Comparison of ENCODE assay signal across 16 cellular contexts in genomic region chr1:54460346-54460745, GRCh38. TPM values are rescaled to one million over a fixed set of nuclear protein-coding genes. Genes with fewer than 3 reads are reported as not detected.
DNase-seq lines count a peak whose midpoint lies in the region; ATAC-seq and TF ChIP-seq lines count a peak whose summit lies in the region.
"Had no signal": no experiment of that assay in that cellular context is flagged by ENCODE, and none has a peak within 500 bp of the region (broad histone marks: within the 10 kb centered on the region; RNA-seq: fewer than 3 reads in every experiment).

No MANE protein-coding gene starts in this region.

- H3K4me2 ChIP-seq in BLaER1: peak overlapping the region; percentile 88
- H3K4me2 ChIP-seq: hepatocyte had no signal

- H3K27me3 ChIP-seq in BLaER1 (no peaks in the 10 kb centered on the region), endodermal cell (ENCODE audit: control insufficient read depth, insufficient read depth, low read length, poor library complexity, severe bottlenecking) (no peaks in the 10 kb centered on the region), prostate gland (replicated peaks; ENCODE audit: insufficient read depth) (no peaks in the 10 kb centered on the region)
- H3K27me3 ChIP-seq in CD8-positive, alpha-beta memory T cell (ENCODE audit: insufficient read depth, low read length, poor library complexity, severe bottlenecking): no peaks in the 10 kb centered on the region
- H3K27me3 ChIP-seq: BE2C, hepatocyte, thyroid gland had no signal

- no peak for TF ChIP-seq CTCF in activated CD8-positive, alpha-beta T cell treated with anti-CD3 and anti-CD28 coated beads for 36 hours (IDR thresholded peaks at IDR 0.05)
- TF ChIP-seq CTCF in endodermal cell (conservative IDR thresholded peaks at IDR 0.05) (no peak), MCF 10A (IDR thresholded peaks at IDR 0.05; ENCODE audit: unreplicated experiment) (no peak), prostate gland (IDR thresholded peaks at IDR 0.05) (no peak)

- H3K4me3 ChIP-seq in BLaER1 (peak overlapping the region; percentile 34; the same call in 1 of the 2 replicates), endodermal cell (ENCODE audit: low read length) (no peak overlapping the region), prostate gland (no peak overlapping the region)
- peak overlapping the region; percentile 44 for H3K4me3 ChIP-seq in CD8-positive, alpha-beta memory T cell (ENCODE audit: low read length)
- H3K4me3 ChIP-seq: hepatocyte, thyroid gland had no signal

- H3K27me3 Mint-ChIP-seq in CD8-positive, alpha-beta memory T cell: no peaks in the 10 kb centered on the region
- H3K27me3 Mint-ChIP-seq in activated CD8-positive, alpha-beta T cell treated with anti-CD3 and anti-CD28 coated beads for 36 hours: no peaks in the 10 kb centered on the region
- H3K27me3 Mint-ChIP-seq in endodermal cell (ENCODE audit: insufficient read depth) (no peaks in the 10 kb centered on the region), MCF 10A (ENCODE audit: insufficient read depth, unreplicated experiment) (no peaks in the 10 kb centered on the region), immature natural killer cell (ENCODE audit: low read depth in 3 of 3) (peaks cover 0 to 2% (median 1%) of the 10 kb centered on the region in 3 donors)

- peaks cover 0 to 1% (median 0%) of the 10 kb centered on the region in 5 donors for H3K9me3 Mint-ChIP-seq in CD8-positive, alpha-beta memory T cell
- no peaks in the 10 kb centered on the region for H3K9me3 Mint-ChIP-seq in activated CD8-positive, alpha-beta T cell treated with anti-CD3 and anti-CD28 coated beads for 36 hours
- H3K9me3 Mint-ChIP-seq in endodermal cell (no peaks in the 10 kb centered on the region), MCF 10A (ENCODE audit: unreplicated experiment) (no peaks in the 10 kb centered on the region), immature natural killer cell (peaks cover 0 to 1% (median 0%) of the 10 kb centered on the region in 6 donors)
- H3K9me3 Mint-ChIP-seq: natural killer cell had no signal

- H3K27ac Mint-ChIP-seq in CD8-positive, alpha-beta memory T cell: peak overlapping the region; percentile 32 to 87 (median 82)
- peak overlapping the region; percentile 51 for H3K27ac Mint-ChIP-seq in activated CD8-positive, alpha-beta T cell treated with anti-CD3 and anti-CD28 coated beads for 36 hours
- H3K27ac Mint-ChIP-seq in endodermal cell: no peak overlapping the region
- H3K27ac Mint-ChIP-seq in MCF 10A (ENCODE audit: low read depth, unreplicated experiment): no peak overlapping the region
- H3K27ac Mint-ChIP-seq in immature natural killer cell: peak overlapping the region in 1 of 6 donors; percentile 51
- H3K27ac Mint-ChIP-seq: natural killer cell had no signal

- H3K36me3 ChIP-seq in BLaER1 (no peaks in the 10 kb centered on the region), endodermal cell (ENCODE audit: control insufficient read depth, insufficient read depth, low read length) (no peaks in the 10 kb centered on the region), prostate gland (no peaks in the 10 kb centered on the region)
- no peaks in the 10 kb centered on the region for H3K36me3 ChIP-seq in CD8-positive, alpha-beta memory T cell (ENCODE audit: insufficient read depth, low read length)
- H3K36me3 ChIP-seq: BE2C, thyroid gland had no signal

- intact Hi-C loops in activated CD8-positive, alpha-beta T cell treated with anti-CD3 and anti-CD28 coated beads for 36 hours (cut with micrococcal nuclease): no loop called here
- intact Hi-C loops in MCF 10A (cut with micrococcal nuclease): no loop called here
- intact Hi-C loops in prostate gland (cut with DNase I): no loop called here
- intact Hi-C loops in left cardiac atrium (cut with DNase I): no loop called here

- POLR2A ChIA-PET in CD8-positive, alpha-beta memory T cell (lab: Charles Lee): interaction anchor here (1.3 kb wide), 1 partner anchor 20 kb away, joined by 6 read pairs; no protein-coding TSS in a partner anchor
- POLR2A ChIA-PET in activated CD8-positive, alpha-beta T cell treated with anti-CD3 and anti-CD28 coated beads for 36 hours (lab: Charles Lee): interaction anchor here (0.9 kb wide), 1 partner anchor 8 kb away, joined by 4 read pairs; no protein-coding TSS in a partner anchor
- POLR2A ChIA-PET in MCF 10A (lab: Yijun Ruan, JAX): no interaction called here

- H3K27ac ChIP-seq in BLaER1: peak overlapping the region; percentile 64; the same call in 1 of the 2 replicates
- no peak overlapping the region for H3K27ac ChIP-seq in CD8-positive, alpha-beta memory T cell (ENCODE audit: low read depth, low read length)
- peak overlapping the region; percentile 36 for H3K27ac ChIP-seq in endodermal cell (ENCODE audit: low read depth, low read length)
- H3K27ac ChIP-seq in prostate gland: no peak overlapping the region
- H3K27ac ChIP-seq: thyroid gland had no signal

- peaks cover 0 to 3% (median 0%) of the 10 kb centered on the region in 3 donors for H3K36me3 Mint-ChIP-seq in CD8-positive, alpha-beta memory T cell
- no peaks in the 10 kb centered on the region for H3K36me3 Mint-ChIP-seq in activated CD8-positive, alpha-beta T cell treated with anti-CD3 and anti-CD28 coated beads for 36 hours (ENCODE audit: low read depth)
- H3K36me3 Mint-ChIP-seq in endodermal cell (ENCODE audit: low read depth) (no peaks in the 10 kb centered on the region), MCF 10A (ENCODE audit: insufficient read depth, unreplicated experiment) (peaks cover 5% of the 10 kb centered on the region), immature natural killer cell (no peaks in the 10 kb centered on the region)
- H3K36me3 Mint-ChIP-seq: natural killer cell had no signal

- H3K4me1 Mint-ChIP-seq in CD8-positive, alpha-beta memory T cell: peaks cover 41 to 52% (median 43%) of the 10 kb centered on the region in 3 donors
- H3K4me1 Mint-ChIP-seq in activated CD8-positive, alpha-beta T cell treated with anti-CD3 and anti-CD28 coated beads for 36 hours (ENCODE audit: low read depth): peaks cover 47% of the 10 kb centered on the region
- H3K4me1 Mint-ChIP-seq in endodermal cell (peaks cover 44% of the 10 kb centered on the region), MCF 10A (ENCODE audit: insufficient read depth, unreplicated experiment) (no peaks in the 10 kb centered on the region), immature natural killer cell (peaks cover 51 to 52% of the 10 kb centered on the region in 2 donors)

- H3K9ac ChIP-seq in BLaER1 (no peak overlapping the region), endodermal cell (ENCODE audit: extremely low read depth, low read length, poor library complexity, severe bottlenecking) (no peak overlapping the region)

- peak overlapping the region in 5 of 7 donors; percentile 30 to 59 (median 45) for H3K4me3 Mint-ChIP-seq in CD8-positive, alpha-beta memory T cell
- H3K4me3 Mint-ChIP-seq in activated CD8-positive, alpha-beta T cell treated with anti-CD3 and anti-CD28 coated beads for 36 hours: no peak overlapping the region
- H3K4me3 Mint-ChIP-seq in endodermal cell (no peak overlapping the region), MCF 10A (ENCODE audit: unreplicated experiment) (no peak overlapping the region), immature natural killer cell (peak overlapping the region in 1 of 5 donors; percentile 58)
- H3K4me3 Mint-ChIP-seq: natural killer cell had no signal

- WGBS in endodermal cell (ENCODE audit: insufficient coverage in 1 of 2, insufficient read length in 1 of 2), 2 experiments: 80 to 93% methylated on average over 1 to 2 of the region's 2 CpGs
- WGBS in prostate gland: 92% methylated on average over 2 of the region's 2 CpGs

- no peak for TF ChIP-seq POLR2A in prostate gland (IDR thresholded peaks at IDR 0.05)

- H3K4me1 ChIP-seq in BLaER1 (peaks cover 71% of the 10 kb centered on the region), endodermal cell (ENCODE audit: control insufficient read depth, insufficient read depth, low read length) (peaks cover 12% of the 10 kb centered on the region), prostate gland (replicated peaks) (no peaks in the 10 kb centered on the region)
- H3K4me1 ChIP-seq in CD8-positive, alpha-beta memory T cell (ENCODE audit: insufficient read depth, low read length): peaks cover 41% of the 10 kb centered on the region

- no peaks in the 10 kb centered on the region for H3K9me3 ChIP-seq in BLaER1
- H3K9me3 ChIP-seq in CD8-positive, alpha-beta memory T cell (ENCODE audit: low read length): no peaks in the 10 kb centered on the region
- H3K9me3 ChIP-seq in endodermal cell (ENCODE audit: control insufficient read depth, low read length): no peaks in the 10 kb centered on the region
- no peaks in the 10 kb centered on the region for H3K9me3 ChIP-seq in prostate gland
- H3K9me3 ChIP-seq: BE2C, thyroid gland had no signal

- H4K20me1 ChIP-seq in BLaER1: no peaks in the 10 kb centered on the region

- peak; percentile 35 for ATAC-seq in activated CD8-positive, alpha-beta T cell treated with anti-CD3 and anti-CD28 coated beads for 36 hours
- ATAC-seq in left cardiac atrium: no peak
- ATAC-seq: left ventricle myocardium superior, natural killer cell, PC-3 had no signal

- CTCF ChIA-PET in CD8-positive, alpha-beta memory T cell (lab: Charles Lee): interaction anchor here (2.2 kb wide), 1 partner anchor 26 kb away, joined by 9 read pairs; no protein-coding TSS in a partner anchor
- CTCF ChIA-PET in activated CD8-positive, alpha-beta T cell treated with anti-CD3 and anti-CD28 coated beads for 36 hours (lab: Charles Lee): interaction anchor here (1.3 kb wide), 1 partner anchor 29 kb away, joined by 3 read pairs; no protein-coding TSS in a partner anchor
- CTCF ChIA-PET in MCF 10A (lab: Yijun Ruan, JAX): interaction anchor here (1.2 kb wide), 1 partner anchor 29 kb away, joined by 3 read pairs; no protein-coding TSS in a partner anchor

- DNase-seq in CD8-positive, alpha-beta memory T cell: peak in 4 of 5 donors; percentile 20 to 76 (median 66)
- DNase-seq in activated CD8-positive, alpha-beta T cell treated with anti-CD3 and anti-CD28 coated beads for 36 hours: peak; percentile 53
- DNase-seq in endodermal cell (no peak), MCF 10A (ENCODE audit: unreplicated experiment) (no peak), prostate gland (ENCODE audit: low spot score) (no peak), left cardiac atrium (no peak), immature natural killer cell (no peak)
- DNase-seq: KG1, left ventricle myocardium superior, natural killer cell, PC-3, SW 1271, thyroid gland had no signal

- no TSS peak for BruUV-seq in MCF 10A (replicated peaks; lab: Mats Ljungman, UMichigan)

RNA-seq across cellular contexts. Expression of gene SSBP3, which starts 54.2 kb away (rescaled TPM):
- 10 to 100 TPM; 41.6 to 52.7 TPM for total RNA-seq in CD8-positive, alpha-beta memory T cell
- polyA plus RNA-seq in CD8-positive, alpha-beta memory T cell: 17.6 TPM
- total RNA-seq in activated CD8-positive, alpha-beta T cell treated with anti-CD3 and anti-CD28 coated beads for 36 hours: 10 to 100 TPM; 62.6 to 67.8 TPM
- 100 to 1,000 TPM; 342 TPM for total RNA-seq in endodermal cell
- 245 TPM for polyA plus RNA-seq in endodermal cell (2013, experiment 1 of 2)
- 232 TPM for polyA plus RNA-seq in endodermal cell (2013, experiment 2 of 2)
- 6.5 and 8.6 TPM in 2 replicates for total RNA-seq in MCF 10A (2022)
- 10 to 100 TPM; 45.0 to 94.4 TPM for total RNA-seq in prostate gland
- total RNA-seq in left cardiac atrium: 10 to 100 TPM; 23.9 to 45.1 TPM
- 10 to 100 TPM; 19.8 to 30.1 (median 21.1) TPM for polyA plus RNA-seq in immature natural killer cell

Comparison
In these comparisons a context has a peak if more than half of its experiments do, and no peak if none do; other contexts are left out.
1. H3K27ac ChIP-seq: peak in BLaER1 (single experiment) and endodermal cell (single experiment); none in CD8-positive, alpha-beta memory T cell (single experiment) and prostate gland (0 of 2).
2. H3K4me3 ChIP-seq: peak in BLaER1 (single experiment) and CD8-positive, alpha-beta memory T cell (single experiment); none in endodermal cell (single experiment) and prostate gland (0 of 2).
3. DNase-seq: peak in CD8-positive, alpha-beta memory T cell (4 of 5) and activated CD8-positive, alpha-beta T cell treated with anti-CD3 and anti-CD28 coated beads for 36 hours (single experiment); none in endodermal cell (single experiment), MCF 10A (single experiment), prostate gland (single experiment), left cardiac atrium (single experiment) and immature natural killer cell (0 of 3).
4. H3K27ac Mint-ChIP-seq: peak in CD8-positive, alpha-beta memory T cell (8 of 8) and activated CD8-positive, alpha-beta T cell treated with anti-CD3 and anti-CD28 coated beads for 36 hours (single experiment); none in endodermal cell (single experiment) and MCF 10A (single experiment).
5. H3K4me3 Mint-ChIP-seq: peak in CD8-positive, alpha-beta memory T cell (5 of 7); none in activated CD8-positive, alpha-beta T cell treated with anti-CD3 and anti-CD28 coated beads for 36 hours (single experiment), endodermal cell (single experiment) and MCF 10A (single experiment).